In the genomic region with DNA sequence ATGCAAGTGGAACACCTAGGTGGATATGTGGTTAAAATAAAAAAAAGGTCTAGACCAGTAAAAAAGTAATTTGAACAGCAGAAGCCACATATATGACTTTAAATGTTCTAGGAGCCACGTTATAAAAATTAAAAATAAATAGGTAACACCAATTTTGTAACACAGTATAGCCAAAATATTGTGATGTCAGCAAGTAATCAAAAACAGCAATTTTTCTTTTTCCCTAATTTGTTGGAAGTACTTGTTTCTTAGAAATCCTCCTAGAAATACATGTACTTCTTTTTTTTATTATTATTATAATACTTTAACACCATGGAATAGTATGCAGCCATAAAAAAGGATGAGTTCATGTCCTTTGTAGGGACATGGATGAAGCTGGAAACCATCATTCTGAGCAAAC, we compare ENCODE assay signal across 9 cellular contexts. TPM values are rescaled to one million over a fixed set of nuclear protein-coding genes. Genes with fewer than 3 reads are reported as not detected.
"Had no signal": no experiment of that assay in that cellular context is flagged by ENCODE, and none has a peak within 500 bp of the region (broad histone marks: within the 10 kb centered on the region; RNA-seq: fewer than 3 reads in every experiment).

No MANE protein-coding gene starts in this region.

- DNase-seq: GM23248, GOT3, H7, KG1 had no signal

- H3K36me3 ChIP-seq: HAP-1 had no signal

- H3K4me1 ChIP-seq: HAP-1 had no signal

- ATAC-seq: HCT116 had no signal

- H3K9me3 ChIP-seq: HAP-1 had no signal

- H3K27ac ChIP-seq: GM23248, HL-60 had no signal

- H3K9ac ChIP-seq: GM23248 had no signal

- H3K4me3 ChIP-seq: GM23248, HAP-1 had no signal

- H2AFZ ChIP-seq: GM23248 had no signal

RNA-seq across cellular contexts. Expression of a gene that starts 25.7 kb away (rescaled TPM):
- total RNA-seq: GM23248, H4, H7 had no signal
- polyA plus RNA-seq: GM23248, IgD-negative memory B cell had no signal
